ENCODE assay signal across 21 cellular contexts in the genomic region with DNA sequence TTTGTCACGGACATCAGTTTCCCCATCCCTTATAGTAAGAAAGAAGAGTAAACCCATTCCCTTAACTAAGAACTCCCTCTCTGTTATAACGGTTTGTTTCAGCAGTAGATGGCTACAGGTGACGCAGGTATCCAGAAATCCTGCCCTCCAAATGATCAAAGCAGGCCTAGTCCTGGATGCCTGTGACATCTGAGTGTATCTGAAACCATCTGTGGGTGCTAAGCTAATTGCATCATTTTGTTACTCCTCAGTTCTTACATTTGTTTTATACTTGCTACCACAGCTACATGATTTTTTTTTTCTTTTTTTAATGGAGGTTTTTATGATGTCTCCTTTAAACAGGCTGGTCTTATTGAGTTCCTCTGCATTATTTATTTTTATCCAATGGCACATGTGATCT. TPM values are rescaled to one million over a fixed set of nuclear protein-coding genes. Genes with fewer than 3 reads are reported as not detected.
DNase-seq lines count a peak whose midpoint lies in the region; ATAC-seq and TF ChIP-seq lines count a peak whose summit lies in the region.
"Had no signal": no experiment of that assay in that cellular context is flagged by ENCODE, and none has a peak within 500 bp of the region (broad histone marks: within the 10 kb centered on the region; RNA-seq: fewer than 3 reads in every experiment).

No MANE protein-coding gene starts in this region.

- peaks cover 5 to 79% (median 51%) of the 10 kb centered on the region in 12 donors for H3K4me1 ChIP-seq in heart left ventricle
- H3K4me1 ChIP-seq: SJCRH30 had no signal

- 93 to 94% (median 93%) methylated on average over 3 of the region's 3 CpGs for WGBS in heart left ventricle, 4 donors

- H3K27ac ChIP-seq in heart left ventricle = peak overlapping the region in 9 of 12 donors; percentile 29 to 92 (median 79)
- H3K27ac ChIP-seq: C4-2B, parathyroid adenoma, SJCRH30, uterus had no signal

- H3K36me3 Mint-ChIP-seq in T-cell = peaks cover 12% of the 10 kb centered on the region
- no peaks in the 10 kb centered on the region for H3K36me3 Mint-ChIP-seq in immature natural killer cell

- H3K4me1 Mint-ChIP-seq in T-cell = peaks cover 84 to 93% (median 85%) of the 10 kb centered on the region in 3 donors
- peaks cover 72 to 92% of the 10 kb centered on the region in 2 donors for H3K4me1 Mint-ChIP-seq in immature natural killer cell
- peaks cover 91% of the 10 kb centered on the region for H3K4me1 Mint-ChIP-seq in stimulated activated naive CD8-positive, alpha-beta T cell treated with anti-CD3 and anti-CD28 coated beads, Interleukin-15, amount 100 ng/mL, for 72 hours

- POLR2A ChIA-PET in T-cell (lab: Charles Lee) = interaction anchor here (0.6 to 0.8 kb wide), 2 partner anchors 12 to 14 kb away, joined by 3 to 5 read pairs; no protein-coding TSS in a partner anchor

- TF ChIP-seq CTCF in heart left ventricle (IDR thresholded peaks at IDR 0.05) = no peak

- ATAC-seq in heart left ventricle (no peak), Right ventricle myocardium superior (ENCODE audit: poor library complexity) (no peak), T-cell (replicated peaks in 1 of 4) (no peak)
- peak; percentile 76 for ATAC-seq in stimulated activated naive CD8-positive, alpha-beta T cell treated with anti-CD3 and anti-CD28 coated beads, Interleukin-15, amount 100 ng/mL, for 72 hours
- ATAC-seq: Panc1 had no signal

- H3K9me3 Mint-ChIP-seq in T-cell (no peaks in the 10 kb centered on the region), immature natural killer cell (no peaks in the 10 kb centered on the region)
- no peaks in the 10 kb centered on the region for H3K9me3 Mint-ChIP-seq in stimulated activated naive CD8-positive, alpha-beta T cell treated with anti-CD3 and anti-CD28 coated beads, Interleukin-15, amount 100 ng/mL, for 72 hours
- H3K9me3 Mint-ChIP-seq: naive B cell; T-helper 1 cell treated with Interleukin-12 subunit alpha and Interleukin-12 subunit beta and Interleukin-4 antibody, amounts not matched to agents 30 μg/mL and 1 μg/mL, for 36 hours had no signal

- no peaks in the 10 kb centered on the region for H3K9me3 ChIP-seq in heart left ventricle
- H3K9me3 ChIP-seq: SJCRH30, uterus had no signal

- DNase-seq in heart left ventricle = no peak
- DNase-seq in Right ventricle myocardium superior = no peak
- DNase-seq in T-cell = no peak
- no peak for DNase-seq in immature natural killer cell
- DNase-seq in stimulated activated naive CD8-positive, alpha-beta T cell treated with anti-CD3 and anti-CD28 coated beads, Interleukin-15, amount 100 ng/mL, for 72 hours = peak in 1 of 2 donors; percentile 32
- DNase-seq in AG08396 (ENCODE audit: low spot score) = no peak
- no peak for DNase-seq in NCI-H187 treated with DMSO at 0.1 percent for 48 hours (lab: John Stamatoyannopoulos, UW)
- DNase-seq in SW480 (ENCODE audit: low spot score) = no peak
- DNase-seq: cortex of kidney; DMS153; IMR-90; naive B cell; NCI-H1105 treated with DMSO at 0.1 percent for 48 hours; NCI-H510A; NK-92 treated with Interleukin-12 subunit alpha and Interleukin-12 subunit beta, amount 100 ng/mL, for 24 hours; SJCRH30; uterus had no signal

- no peaks in the 10 kb centered on the region for H3K36me3 ChIP-seq in heart left ventricle
- H3K36me3 ChIP-seq: SJCRH30, uterus had no signal

- H3K27me3 ChIP-seq in heart left ventricle = no peaks in the 10 kb centered on the region
- H3K27me3 ChIP-seq: SJCRH30, uterus had no signal

- H3K4me3 ChIP-seq in heart left ventricle = no peak overlapping the region
- H3K4me3 ChIP-seq: SJCRH30, uterus had no signal

- no peaks in the 10 kb centered on the region for H3K27me3 Mint-ChIP-seq in T-cell
- H3K27me3 Mint-ChIP-seq in immature natural killer cell (ENCODE audit: low read depth in 3 of 3) = no peaks in the 10 kb centered on the region
- H3K27me3 Mint-ChIP-seq in stimulated activated naive CD8-positive, alpha-beta T cell treated with anti-CD3 and anti-CD28 coated beads, Interleukin-15, amount 100 ng/mL, for 72 hours = no peaks in the 10 kb centered on the region

- CTCF ChIA-PET in T-cell (lab: Charles Lee) = interaction anchor here in 1 of 2 donors (1.2 kb wide), 2 partner anchors 22 to 136 kb away, joined by 4 read pairs; no protein-coding TSS in a partner anchor

- H3K27ac Mint-ChIP-seq in T-cell = peak overlapping the region; percentile 71 to 74
- H3K27ac Mint-ChIP-seq in immature natural killer cell = peak overlapping the region in 4 of 6 donors; percentile 24 to 70 (median 59)
- peak overlapping the region; percentile 77 to 92 for H3K27ac Mint-ChIP-seq in stimulated activated naive CD8-positive, alpha-beta T cell treated with anti-CD3 and anti-CD28 coated beads, Interleukin-15, amount 100 ng/mL, for 72 hours
- H3K27ac Mint-ChIP-seq: naive B cell; T-helper 1 cell treated with Interleukin-12 subunit alpha and Interleukin-12 subunit beta and Interleukin-4 antibody, amounts not matched to agents 30 μg/mL and 1 μg/mL, for 36 hours had no signal

- peak overlapping the region in 1 of 3 donors; percentile 54 for H3K4me3 Mint-ChIP-seq in T-cell
- H3K4me3 Mint-ChIP-seq in immature natural killer cell = no peak overlapping the region
- peak overlapping the region; percentile 46 to 48 for H3K4me3 Mint-ChIP-seq in stimulated activated naive CD8-positive, alpha-beta T cell treated with anti-CD3 and anti-CD28 coated beads, Interleukin-15, amount 100 ng/mL, for 72 hours
- H3K4me3 Mint-ChIP-seq: naive B cell; T-helper 1 cell treated with Interleukin-12 subunit alpha and Interleukin-12 subunit beta and Interleukin-4 antibody, amounts not matched to agents 30 μg/mL and 1 μg/mL, for 36 hours had no signal

- no peak for TF ChIP-seq POLR2A in heart left ventricle (IDR thresholded peaks at IDR 0.05)

- intact Hi-C loops in heart left ventricle (cut with DNase I) = no loop called here
- intact Hi-C loops in Right ventricle myocardium superior (cut with DNase I) = no loop called here

RNA-seq across cellular contexts. Expression of gene AAK1, which starts 55.1 kb away (rescaled TPM):
- total RNA-seq in heart left ventricle (100 to 1,000 TPM in 7 of 9 donors, 10 to 100 TPM in 2; 68.7 to 167 (median 131) TPM), Right ventricle myocardium superior (87.2 TPM), T-cell (100 to 1,000 TPM; 170 to 283 (median 177) TPM)
- polyA plus RNA-seq in heart left ventricle (10 to 100 TPM; 34.4 to 34.9 TPM), immature natural killer cell (100 to 1,000 TPM in 1 of 3 donors, 10 to 100 TPM in 2; 23.1 to 121 (median 38.2) TPM)

Comparison
In these comparisons a context has a peak if more than half of its experiments do, and no peak if none do; other contexts are left out.
1. H3K4me3 Mint-ChIP-seq: peak in stimulated activated naive CD8-positive, alpha-beta T cell treated with anti-CD3 and anti-CD28 coated beads, Interleukin-15, amount 100 ng/mL, for 72 hours (2 of 2); none in immature natural killer cell (0 of 5).
2. Peak in every context shown above with its lines, with median percentiles within 50 percentile points of each other: H3K27ac Mint-ChIP-seq.